14 cellular contexts compared by ENCODE assay signal in the genomic region with DNA sequence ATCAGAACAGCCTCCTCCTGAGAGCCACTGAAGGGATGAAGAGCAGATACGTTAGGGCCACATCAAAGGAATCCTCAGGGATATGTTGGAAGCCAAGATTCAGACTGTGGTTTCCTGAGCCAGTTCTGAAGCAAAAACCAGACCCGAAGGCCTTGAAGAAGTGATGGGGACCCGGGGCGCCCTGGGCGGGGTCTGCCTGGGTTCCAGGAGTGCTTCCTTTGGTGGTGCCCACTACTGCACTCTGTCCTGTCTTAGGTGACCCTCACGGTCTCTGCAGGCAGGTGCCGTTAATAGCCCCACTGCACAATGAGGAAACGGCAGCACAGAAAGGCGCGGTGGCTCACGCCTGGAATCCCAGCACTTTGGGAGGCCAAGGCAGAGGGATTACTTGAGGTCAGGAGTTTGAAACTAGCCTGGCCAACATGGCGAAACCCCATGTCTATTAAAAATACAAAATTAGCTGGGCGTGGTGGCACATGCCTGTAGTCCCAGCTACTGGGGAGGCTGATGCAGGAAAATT. TPM values are rescaled to one million over a fixed set of nuclear protein-coding genes. Genes with fewer than 3 reads are reported as not detected.
DNase-seq lines count a peak whose midpoint lies in the region; ATAC-seq and TF ChIP-seq lines count a peak whose summit lies in the region.
"Had no signal": no experiment of that assay in that cellular context is flagged by ENCODE, and none has a peak within 500 bp of the region (broad histone marks: within the 10 kb centered on the region; RNA-seq: fewer than 3 reads in every experiment).

No MANE protein-coding gene starts in this region.

- H3K23ac ChIP-seq in neuronal stem cell (ENCODE audit: low read depth, low read length, poor library complexity) = no peak overlapping the region

- H3K27ac ChIP-seq in BLaER1 treated with 17β-estradiol and CSF1 and Interleukin-3, amounts not matched to agents 10 nM and 100 nM = peak overlapping the region; percentile 74 to 94 (median 81)
- H3K27ac ChIP-seq in neuronal stem cell (replicated peaks; ENCODE audit: low read length) (no peak overlapping the region), left lung (peak overlapping the region in 1 of 2 donors; percentile 65)
- H3K27ac ChIP-seq: GM23248 had no signal

- peak overlapping the region; percentile 59 for H3K27ac Mint-ChIP-seq in dendritic cell treated with granulocyte-macrophage colony-stimulating factor and Interleukin-4, amounts not matched to agents 40 ng/mL and 50 ng/mL, for 4 days

- no CpG with 5 or more reads among the region's 13 CpGs for WGBS in neuronal stem cell (ENCODE audit: extremely low coverage in 2 of 2, insufficient read length in 2 of 2, insufficient replicate concordance in 1 of 2), 2 donors

- intact Hi-C loops in dendritic cell treated with granulocyte-macrophage colony-stimulating factor and Interleukin-4, amounts not matched to agents 40 ng/mL and 50 ng/mL, for 4 days (cut with micrococcal nuclease) = no loop called here
- intact Hi-C loops in left lung (cut with DNase I) = no loop called here

- TF ChIP-seq CTCF in Loucy (conservative IDR thresholded peaks at IDR 0.05; ENCODE audit: low read length) (no peak), left lung (IDR thresholded peaks at IDR 0.05) (no peak)

- H3K79me2 ChIP-seq in Loucy (ENCODE audit: insufficient read depth, low read length) = no peaks in the 10 kb centered on the region

- peak overlapping the region; percentile 39 for H2BK5ac ChIP-seq in neuronal stem cell (ENCODE audit: low read length)

- peaks cover 96% of the 10 kb centered on the region for H3K36me3 Mint-ChIP-seq in dendritic cell treated with granulocyte-macrophage colony-stimulating factor and Interleukin-4, amounts not matched to agents 40 ng/mL and 50 ng/mL, for 4 days (ENCODE audit: low read depth)

- no peak overlapping the region for H3K14ac ChIP-seq in neuronal stem cell (ENCODE audit: low read length)

- H2BK15ac ChIP-seq in neuronal stem cell (ENCODE audit: low read length) = no peak overlapping the region

- H4K20me1 ChIP-seq in BLaER1 treated with 17β-estradiol and CSF1 and Interleukin-3, amounts not matched to agents 10 nM and 100 nM = peaks cover 0 to 11% (median 0%) of the 10 kb centered on the region in 11 experiments; a peak in 4 of 22 replicates
- H4K20me1 ChIP-seq in Loucy (ENCODE audit: insufficient read depth, low read length, poor library complexity, severe bottlenecking) = no peaks in the 10 kb centered on the region

- H2AK5ac ChIP-seq in neuronal stem cell (ENCODE audit: low read depth, low read length) = no peak overlapping the region

- no peak overlapping the region for H3K18ac ChIP-seq in neuronal stem cell (ENCODE audit: low read length)

- no peak overlapping the region for H2AFZ ChIP-seq in Loucy (ENCODE audit: low read length)
- no peak overlapping the region for H2AFZ ChIP-seq in neuronal stem cell (ENCODE audit: low read length)
- H2AFZ ChIP-seq: GM23248 had no signal

- ATAC-seq in HG03460 (IDR thresholded peaks at IDR 0.05; ENCODE audit: unreplicated experiment) (no peak), left lung (no peak)

- no peaks in the 10 kb centered on the region for H3K27me3 Mint-ChIP-seq in dendritic cell treated with granulocyte-macrophage colony-stimulating factor and Interleukin-4, amounts not matched to agents 40 ng/mL and 50 ng/mL, for 4 days

- H3F3A ChIP-seq in Loucy (ENCODE audit: low read depth) = 0 out of 2 replicates have a peak, but pooled peaks cover 5% of the 10 kb centered on the region

- peak overlapping the region; percentile 87 to 99 (median 95) for H3K4me2 ChIP-seq in BLaER1 treated with 17β-estradiol and CSF1 and Interleukin-3, amounts not matched to agents 10 nM and 100 nM
- H3K4me2 ChIP-seq in Loucy (ENCODE audit: low read depth, low read length, poor library complexity, severe bottlenecking) (peak overlapping the region; percentile 61), neuronal stem cell (ENCODE audit: insufficient read depth, low read length, poor library complexity, severe bottlenecking) (no peak overlapping the region)

- peaks cover 64% of the 10 kb centered on the region for H3K4me1 Mint-ChIP-seq in dendritic cell treated with granulocyte-macrophage colony-stimulating factor and Interleukin-4, amounts not matched to agents 40 ng/mL and 50 ng/mL, for 4 days (ENCODE audit: low read depth)

- H3K4me3 ChIP-seq in BLaER1 treated with 17β-estradiol and CSF1 and Interleukin-3, amounts not matched to agents 10 nM and 100 nM = peak overlapping the region in 8 of 10 experiments; percentile 5 to 45 (median 32); a peak in 15 of 20 replicates
- H3K4me3 ChIP-seq in Loucy (ENCODE audit: low read length, poor library complexity, severe bottlenecking) (no peak overlapping the region), neuronal stem cell (ENCODE audit: low read length in 2 of 2) (no peak overlapping the region), left lung (no peak overlapping the region)
- H3K4me3 ChIP-seq: GM23248, MG63, ovary had no signal

- no peaks in the 10 kb centered on the region for H3K9me3 ChIP-seq in BLaER1 treated with 17β-estradiol and CSF1 and Interleukin-3, amounts not matched to agents 10 nM and 100 nM (replicated peaks in 1 of 11)
- H3K9me3 ChIP-seq in Loucy (ENCODE audit: insufficient read depth, low read depth, low read length) (no peaks in the 10 kb centered on the region), neuronal stem cell (replicated peaks in 1 of 2; ENCODE audit: control insufficient read depth in 2 of 2, insufficient read depth in 1 of 2, low read depth in 1 of 2, low read length in 2 of 2) (no peaks in the 10 kb centered on the region), left lung (no peaks in the 10 kb centered on the region)
- H3K9me3 ChIP-seq: MG63, ovary had no signal

- H4K8ac ChIP-seq in neuronal stem cell (ENCODE audit: low read depth, low read length) = no peak overlapping the region

- H3K9me3 Mint-ChIP-seq in dendritic cell treated with granulocyte-macrophage colony-stimulating factor and Interleukin-4, amounts not matched to agents 40 ng/mL and 50 ng/mL, for 4 days = no peaks in the 10 kb centered on the region

- H2BK12ac ChIP-seq in neuronal stem cell (ENCODE audit: low read length) = no peak overlapping the region

- peak overlapping the region; percentile 62 to 88 (median 72) for H3K9ac ChIP-seq in BLaER1 treated with 17β-estradiol and CSF1 and Interleukin-3, amounts not matched to agents 10 nM and 100 nM
- H3K9ac ChIP-seq in Loucy (ENCODE audit: low read depth, low read length, poor library complexity, severe bottlenecking) (peak overlapping the region; percentile 65), neuronal stem cell (ENCODE audit: low read depth, low read length, poor library complexity) (no peak overlapping the region)
- H3K9ac ChIP-seq: GM23248 had no signal

- DNase-seq in neuronal stem cell (ENCODE audit: low spot score) (no peak), KG1 (lab: John Stamatoyannopoulos, UW) (no peak), left lung (no peak)
- DNase-seq in stimulated activated CD4-positive, alpha-beta T cell treated with anti-CD3 and anti-CD28 coated beads, Interleukin-2, amount 100 ng/mL, for 24 hours = no peak
- DNase-seq: activated CD4-positive, CD25-positive, alpha-beta regulatory T cell treated with anti-CD3 and anti-CD28 coated beads, Interleukin-2, amount 50 U/mL, for 72 hours; central memory CD4-positive, alpha-beta T cell; glutamatergic neuron had no signal

- no peak overlapping the region for H3K4ac ChIP-seq in neuronal stem cell (ENCODE audit: low read length)

- H3K27me3 ChIP-seq in BLaER1 treated with 17β-estradiol and CSF1 and Interleukin-3, amounts not matched to agents 10 nM and 100 nM = no peaks in the 10 kb centered on the region
- no peaks in the 10 kb centered on the region for H3K27me3 ChIP-seq in Loucy (ENCODE audit: insufficient read depth, low read length, poor library complexity, severe bottlenecking)
- H3K27me3 ChIP-seq in neuronal stem cell (ENCODE audit: control insufficient read depth in 3 of 3, insufficient read depth in 3 of 3, low read depth in 1 of 3, low read length in 3 of 3) = no peaks in the 10 kb centered on the region
- no peaks in the 10 kb centered on the region for H3K27me3 ChIP-seq in left lung
- H3K27me3 ChIP-seq: MG63, ovary had no signal

- no peak overlapping the region for H4K91ac ChIP-seq in neuronal stem cell (ENCODE audit: low read depth, low read length, poor library complexity)

- peaks cover 1% of the 10 kb centered on the region for H3K79me1 ChIP-seq in neuronal stem cell (ENCODE audit: low read depth, low read length)

- no peak overlapping the region for H2BK120ac ChIP-seq in neuronal stem cell (ENCODE audit: low read depth, low read length)

- H3K9me2 ChIP-seq in Loucy (replicated peaks; ENCODE audit: low read depth, low read length) = no peaks in the 10 kb centered on the region

- peak overlapping the region; percentile 2 for H3K4me3 Mint-ChIP-seq in dendritic cell treated with granulocyte-macrophage colony-stimulating factor and Interleukin-4, amounts not matched to agents 40 ng/mL and 50 ng/mL, for 4 days

- H3K4me1 ChIP-seq in BLaER1 treated with 17β-estradiol and CSF1 and Interleukin-3, amounts not matched to agents 10 nM and 100 nM = peaks cover 85 to 89% (median 88%) of the 10 kb centered on the region in 10 experiments
- H3K4me1 ChIP-seq in Loucy (ENCODE audit: insufficient read depth, low read length, poor library complexity, severe bottlenecking) = peaks cover 35% of the 10 kb centered on the region
- H3K4me1 ChIP-seq in neuronal stem cell (ENCODE audit: control insufficient read depth in 2 of 2, insufficient read depth in 1 of 2, low read depth in 1 of 2, low read length in 2 of 2) = peaks cover 4 to 5% of the 10 kb centered on the region in 2 donors
- peaks cover 11 to 50% of the 10 kb centered on the region in 2 donors for H3K4me1 ChIP-seq in left lung

- peaks cover 16 to 69% (median 50%) of the 10 kb centered on the region in 11 experiments for H3K36me3 ChIP-seq in BLaER1 treated with 17β-estradiol and CSF1 and Interleukin-3, amounts not matched to agents 10 nM and 100 nM
- H3K36me3 ChIP-seq in Loucy (ENCODE audit: insufficient read depth, low read length) (no peaks in the 10 kb centered on the region), neuronal stem cell (replicated peaks in 1 of 2; ENCODE audit: control insufficient read depth in 2 of 2, insufficient read depth in 2 of 2, low read length in 2 of 2) (peaks cover 37 to 90% of the 10 kb centered on the region in 2 donors), left lung (peaks cover 0 to 86% of the 10 kb centered on the region in 2 donors)
- H3K36me3 ChIP-seq: ovary had no signal

RNA-seq across cellular contexts. Expression of a gene that starts 12.9 kb away (rescaled TPM):
- polyA plus RNA-seq in neuronal stem cell (2013, experiment 1 of 2) = 14.6 TPM
- 14.3 TPM for polyA plus RNA-seq in neuronal stem cell (2013, experiment 2 of 2)
- 10 to 100 TPM; 14.0 to 40.7 TPM for total RNA-seq in left lung

RNA-seq across cellular contexts. Expression of a gene that starts 18.0 kb away (rescaled TPM):
- 32.1 TPM for polyA plus RNA-seq in neuronal stem cell (2013, experiment 1 of 2)
- polyA plus RNA-seq in neuronal stem cell (2013, experiment 2 of 2) = 31.4 TPM
- total RNA-seq in left lung = 10 to 100 TPM; 53.0 to 64.3 TPM

RNA-seq across cellular contexts. Expression of a gene that starts 31.9 kb away (rescaled TPM):
- polyA plus RNA-seq in neuronal stem cell (2013, experiment 1 of 2) = 46.4 TPM
- 44.0 TPM for polyA plus RNA-seq in neuronal stem cell (2013, experiment 2 of 2)
- total RNA-seq in left lung = 10 to 100 TPM in 1 of 2 donors, 1 to 10 TPM in 1; 8.3 to 10.1 TPM

RNA-seq across cellular contexts. Expression of a gene that starts 46.7 kb away (rescaled TPM):
- polyA plus RNA-seq in neuronal stem cell (2013, experiment 1 of 2) = not detected
- polyA plus RNA-seq in neuronal stem cell (2013, experiment 2 of 2) = not detected
- total RNA-seq in left lung = under 1 TPM in 1 of 2 donors, not detected in 1; 0.61 TPM
- total RNA-seq: GM23248 had no signal

RNA-seq across cellular contexts. Expression of a gene that starts 48.8 kb away (rescaled TPM):
- 41.9 TPM for polyA plus RNA-seq in neuronal stem cell (2013, experiment 1 of 2)
- 44.2 TPM for polyA plus RNA-seq in neuronal stem cell (2013, experiment 2 of 2)
- total RNA-seq in left lung = 100 to 1,000 TPM; 826 to 851 TPM

Comparison
In these comparisons a context has a peak if more than half of its experiments do, and no peak if none do; other contexts are left out.
1. H3K4me3 ChIP-seq: peak in BLaER1 treated with 17β-estradiol and CSF1 and Interleukin-3, amounts not matched to agents 10 nM and 100 nM (8 of 10); none in Loucy (single experiment), neuronal stem cell (0 of 2) and left lung (0 of 2).